Comparison of ENCODE assay signal across 13 cellular contexts in genomic region chr7:13908667-13909382, GRCh38.
DNase-seq lines count a peak whose midpoint lies in the region; ATAC-seq lines count a peak whose summit lies in the region.
"Had no signal": no experiment of that assay in that cellular context is flagged by ENCODE, and none has a peak within 500 bp of the region (broad histone marks: within the 10 kb centered on the region; RNA-seq: fewer than 3 reads in every experiment).

No MANE protein-coding gene starts in this region.

- no peaks in the 10 kb centered on the region; a peak in 1 of 22 replicates for H3K27me3 ChIP-seq in BLaER1 treated with 17β-estradiol and CSF1 and Interleukin-3, amounts not matched to agents 10 nM and 100 nM
- H3K27me3 ChIP-seq: right lobe of liver had no signal

- DNase-seq in HT1080 (ENCODE audit: low read depth) (peak; percentile 52), NOMO-1 (lab: John Stamatoyannopoulos, UW; ENCODE audit: unreplicated experiment in 2 of 2) (peak; percentile 58 to 84), globus pallidus (ENCODE audit: low spot score) (no peak), G401 (ENCODE audit: low spot score) (no peak)
- peak; percentile 28 for DNase-seq in central memory CD4-positive, alpha-beta T cell
- DNase-seq: NCI-H446; right lobe of liver; stimulated activated CD8-positive, alpha-beta memory T cell treated with anti-CD3 and anti-CD28 coated beads, Interleukin-4, amount 100 ng/mL, for 48 hours had no signal

- H3K4me2 ChIP-seq in BLaER1 treated with 17β-estradiol and CSF1 and Interleukin-3, amounts not matched to agents 10 nM and 100 nM = peak overlapping the region; percentile 44 to 80 (median 63)

- H3K27ac ChIP-seq in BLaER1 treated with 17β-estradiol and CSF1 and Interleukin-3, amounts not matched to agents 10 nM and 100 nM = peak overlapping the region in 8 of 11 experiments; percentile 3 to 55 (median 32); a peak in 9 of 22 replicates
- H3K27ac ChIP-seq: right lobe of liver had no signal

- H3K9me3 ChIP-seq in BLaER1 treated with 17β-estradiol and CSF1 and Interleukin-3, amounts not matched to agents 10 nM and 100 nM (replicated peaks in 1 of 11) = no peaks in the 10 kb centered on the region
- H3K9me3 ChIP-seq: right lobe of liver had no signal

- H3K4me3 ChIP-seq in BLaER1 treated with 17β-estradiol and CSF1 and Interleukin-3, amounts not matched to agents 10 nM and 100 nM = no peak overlapping the region
- H3K4me3 ChIP-seq: lung, right lobe of liver had no signal

- H3K9ac ChIP-seq in BLaER1 treated with 17β-estradiol and CSF1 and Interleukin-3, amounts not matched to agents 10 nM and 100 nM = no peak overlapping the region

- peaks cover 10 to 31% (median 13%) of the 10 kb centered on the region in 10 experiments for H3K4me1 ChIP-seq in BLaER1 treated with 17β-estradiol and CSF1 and Interleukin-3, amounts not matched to agents 10 nM and 100 nM
- H3K4me1 ChIP-seq: right lobe of liver had no signal

- in situ Hi-C loops in G401 (cut with HindIII; ENCODE audit: low sequenced_read_pairs) = no loop called here

- no peaks in the 10 kb centered on the region for H4K20me1 ChIP-seq in BLaER1 treated with 17β-estradiol and CSF1 and Interleukin-3, amounts not matched to agents 10 nM and 100 nM

- ATAC-seq in GM18870 (IDR thresholded peaks at IDR 0.05; ENCODE audit: unreplicated experiment) (no peak), GM18858 (IDR thresholded peaks at IDR 0.05; ENCODE audit: unreplicated experiment) (no peak)
- ATAC-seq: esophagus mucosa, right lobe of liver had no signal

- no peaks in the 10 kb centered on the region for H3K36me3 ChIP-seq in BLaER1 treated with 17β-estradiol and CSF1 and Interleukin-3, amounts not matched to agents 10 nM and 100 nM
- H3K36me3 ChIP-seq: right lobe of liver had no signal

Comparison
In these comparisons a context has a peak if more than half of its experiments do, and no peak if none do; other contexts are left out.
1. DNase-seq: peak in HT1080 (single experiment), NOMO-1 (2 of 2) and central memory CD4-positive, alpha-beta T cell (single experiment); none in globus pallidus (single experiment) and G401 (single experiment).